ENCODE assay signal across 8 cellular contexts in the genomic region with DNA sequence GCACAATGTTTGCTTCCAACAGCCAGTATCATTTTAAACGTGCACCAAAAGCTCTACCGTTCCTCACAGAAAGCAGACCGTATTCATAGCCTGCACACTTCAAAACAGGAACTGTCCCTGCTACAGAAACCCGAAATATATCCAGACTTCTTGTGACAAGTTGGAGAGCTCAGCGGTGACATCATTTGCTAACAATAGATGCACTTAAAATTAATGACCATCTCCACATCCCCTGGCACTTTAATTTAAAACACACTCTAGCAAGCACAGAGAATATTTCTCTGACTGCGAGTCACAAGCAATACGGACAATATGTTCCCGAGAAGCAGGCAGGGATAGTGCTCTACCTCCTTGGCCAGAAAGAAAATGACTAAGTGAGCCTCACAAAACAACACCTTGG. TPM values are rescaled to one million over a fixed set of nuclear protein-coding genes. Genes with fewer than 3 reads are reported as not detected.
DNase-seq lines count a peak whose midpoint lies in the region; ATAC-seq and TF ChIP-seq lines count a peak whose summit lies in the region.

No MANE protein-coding gene starts in this region.

- no peaks in the 10 kb centered on the region for H3K36me3 ChIP-seq in left lung

- H3K4me1 ChIP-seq in left lung: peaks cover 0 to 8% of the 10 kb centered on the region in 2 donors

- H3K27me3 Mint-ChIP-seq in IgD-negative memory B cell (peaks cover 13% of the 10 kb centered on the region), activated B cell treated with CpG ODN at 0.5 μM for 24 hours (no peaks in the 10 kb centered on the region)

- H3K4me1 Mint-ChIP-seq in IgD-negative memory B cell (peaks cover 13 to 18% (median 16%) of the 10 kb centered on the region in 3 donors), activated B cell treated with CpG ODN at 0.5 μM for 24 hours (peaks cover 26% of the 10 kb centered on the region)

- H3K4me3 Mint-ChIP-seq in IgD-negative memory B cell (peak overlapping the region in 3 of 4 donors; percentile 2 to 50 (median 5)), activated B cell treated with CpG ODN at 0.5 μM for 24 hours (peak overlapping the region; percentile 59)

- peak overlapping the region in 1 of 2 donors; percentile 41 for H3K27ac ChIP-seq in left lung

- ATAC-seq in activated B cell treated with CpG ODN at 0.5 μM for 24 hours (ENCODE audit: low read depth): peak; percentile 58
- peak; percentile 74 for ATAC-seq in left lung
- no peak for ATAC-seq in HG03095 (IDR thresholded peaks at IDR 0.05; ENCODE audit: unreplicated experiment)
- no peak for ATAC-seq in HG03460 (IDR thresholded peaks at IDR 0.05; ENCODE audit: unreplicated experiment)
- no peak for ATAC-seq in HG03045 (IDR thresholded peaks at IDR 0.05; ENCODE audit: unreplicated experiment)

- intact Hi-C loops in activated B cell treated with CpG ODN at 0.5 μM for 24 hours (cut with micrococcal nuclease): no loop called here
- intact Hi-C loops in left lung (cut with DNase I): no loop called here

- no peak overlapping the region for H3K4me3 ChIP-seq in left lung

- no peak overlapping the region for H3K27ac Mint-ChIP-seq in IgD-negative memory B cell
- no peak overlapping the region for H3K27ac Mint-ChIP-seq in activated B cell treated with CpG ODN at 0.5 μM for 24 hours

- CTCF ChIA-PET in activated B cell treated with CpG ODN at 0.5 μM for 24 hours (lab: Charles Lee): interaction anchor here (1.9 kb wide), 1 partner anchor 8 kb away, joined by 6 read pairs; no protein-coding TSS in a partner anchor

- TF ChIP-seq CTCF in activated B cell treated with CpG ODN at 0.5 μM for 24 hours (IDR thresholded peaks at IDR 0.05) (no peak), left lung (IDR thresholded peaks at IDR 0.05) (no peak)

- no peaks in the 10 kb centered on the region for H3K9me3 ChIP-seq in left lung

- peaks cover 0 to 1% (median 0%) of the 10 kb centered on the region in 3 donors for H3K9me3 Mint-ChIP-seq in IgD-negative memory B cell
- no peaks in the 10 kb centered on the region for H3K9me3 Mint-ChIP-seq in activated B cell treated with CpG ODN at 0.5 μM for 24 hours

- POLR2A ChIA-PET in activated B cell treated with CpG ODN at 0.5 μM for 24 hours (lab: Charles Lee): no interaction called here

- DNase-seq in GF-D8 (lab: John Stamatoyannopoulos, UW): peak; percentile 1
- DNase-seq in activated B cell treated with CpG ODN at 0.5 μM for 24 hours: no peak
- DNase-seq in left lung: no peak
- DNase-seq in foreskin melanocyte: no peak

- no peaks in the 10 kb centered on the region for H3K36me3 Mint-ChIP-seq in IgD-negative memory B cell
- no peaks in the 10 kb centered on the region for H3K36me3 Mint-ChIP-seq in activated B cell treated with CpG ODN at 0.5 μM for 24 hours (ENCODE audit: low read depth)

- H3K27me3 ChIP-seq in left lung: no peaks in the 10 kb centered on the region

RNA-seq across cellular contexts. Expression of a gene that starts 2.5 kb away (rescaled TPM):
- not detected for polyA plus RNA-seq in IgD-negative memory B cell
- not detected in 2 replicates for total RNA-seq in activated B cell treated with CpG ODN at 0.5 μM for 24 hours
- not detected for total RNA-seq in left lung

Comparison
In these comparisons a context has a peak if more than half of its experiments do, and no peak if none do; other contexts are left out.
1. ATAC-seq: peak in activated B cell treated with CpG ODN at 0.5 μM for 24 hours (single experiment) and left lung (single experiment); none in HG03095 (single experiment), HG03460 (single experiment) and HG03045 (single experiment).